1 cellular context compared by ENCODE assay signal in the genomic region with DNA sequence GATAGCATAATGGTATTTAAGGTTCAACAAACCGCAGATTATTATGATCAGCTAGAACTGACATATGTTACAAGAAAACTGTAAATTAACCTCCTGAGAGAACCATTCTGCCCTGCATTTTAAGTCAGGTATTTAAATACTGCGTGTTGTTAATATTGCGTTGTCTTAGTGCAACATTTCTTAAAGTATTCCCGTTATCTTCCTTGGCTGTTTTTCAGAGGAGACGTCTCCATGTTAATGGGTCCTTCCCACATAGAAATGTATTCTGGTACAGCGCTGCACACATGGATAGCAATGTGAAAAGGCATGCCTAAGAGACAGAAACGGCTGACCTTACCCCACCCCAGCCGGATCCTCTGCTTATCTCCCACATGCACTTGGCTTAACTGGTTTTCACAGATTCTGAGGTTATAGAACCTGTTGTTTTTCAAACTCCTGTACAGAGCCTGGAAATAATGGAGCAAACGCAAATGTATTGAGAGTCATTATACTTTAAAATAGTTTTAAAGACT.
TF ChIP-seq lines count a peak whose summit lies in the region.

No MANE protein-coding gene starts in this region.

TF ChIP-seq in K562, 482 proteins besides CTCF, POLR2A, EP300 and RAD21 (continued from another document and continues in another):
- TF ChIP-seq NKRF (IDR thresholded peaks at IDR 0.05; ENCODE audit: borderline replicate concordance) (no peak; the same call in 1 of the 2 replicates), KLF6 (CRISPR knock-in tag; IDR thresholded peaks at IDR 0.05; ENCODE audit: borderline replicate concordance) (no peak), ZNF592 (IDR thresholded peaks at IDR 0.05) (0 out of 2 replicates have a peak, but pooled peaks have one; percentile 51), ARID1B (IDR thresholded peaks at IDR 0.05) (peak; percentile 99), SAFB (IDR thresholded peaks at IDR 0.05; ENCODE audit: borderline replicate concordance, low read depth, low read length) (no peak), ZNF23 (CRISPR knock-in tag; IDR thresholded peaks at IDR 0.05) (no peak), ZNF584 (CRISPR knock-in tag; IDR thresholded peaks at IDR 0.05; ENCODE audit: low read depth) (0 out of 2 replicates have a peak, but pooled peaks have one; percentile 53), DMBX1 (CRISPR knock-in tag; IDR thresholded peaks at IDR 0.05; ENCODE audit: borderline replicate concordance) (peak; percentile 87), CC2D1A (IDR thresholded peaks at IDR 0.05) (peak; percentile 97), ZNF224 (CRISPR knock-in tag; IDR thresholded peaks at IDR 0.05) (no peak), KLF13 (tag; IDR thresholded peaks at IDR 0.05; ENCODE audit: borderline replicate concordance, low read depth) (no peak), POLR2B (IDR thresholded peaks at IDR 0.05; ENCODE audit: low read depth, partially characterized antibody) (no peak), NELFE (IDR thresholded peaks at IDR 0.05; ENCODE audit: insufficient read depth, insufficient read length) (no peak), ZNF589 (CRISPR knock-in tag; IDR thresholded peaks at IDR 0.05; ENCODE audit: low read depth) (peak; percentile 49; the same call in 1 of the 2 replicates), NR1H2 (CRISPR knock-in tag; IDR thresholded peaks at IDR 0.05) (no peak), XRCC3 (IDR thresholded peaks at IDR 0.05) (no peak), STAT5A (IDR thresholded peaks at IDR 0.05; ENCODE audit: borderline replicate concordance, low read length) (peak; percentile 96), ZNF324 (CRISPR knock-in tag; IDR thresholded peaks at IDR 0.05) (no peak), ZC3H4 (CRISPR knock-in tag; IDR thresholded peaks at IDR 0.05; ENCODE audit: borderline replicate concordance) (no peak), ID3 (CRISPR knock-in tag; IDR thresholded peaks at IDR 0.05) (no peak), ID3 (tag; IDR thresholded peaks at IDR 0.05) (peak; percentile 80; the same call in 1 of the 2 replicates), FOXJ2 (tag; IDR thresholded peaks at IDR 0.05) (no peak), STAT5B (CRISPR knock-in tag; IDR thresholded peaks at IDR 0.05) (no peak), NR2C2 (CRISPR knock-in tag; IDR thresholded peaks at IDR 0.05) (no peak), NR2C2 (tag; IDR thresholded peaks at IDR 0.05) (no peak; the same call in 1 of the 2 replicates), TSC22D4 (tag; IDR thresholded peaks at IDR 0.05) (no peak), ZNF75A (CRISPR knock-in tag; IDR thresholded peaks at IDR 0.05) (no peak), DIDO1 (tag; IDR thresholded peaks at IDR 0.05; ENCODE audit: low read depth) (no peak), IRF2 (CRISPR knock-in tag; IDR thresholded peaks at IDR 0.05) (no peak), ZFX (CRISPR knock-in tag; IDR thresholded peaks at IDR 0.05) (no peak; the same call in 1 of the 2 replicates), OTX1 (CRISPR knock-in tag; IDR thresholded peaks at IDR 0.05) (no peak), NBN (IDR thresholded peaks at IDR 0.05; ENCODE audit: low read depth) (peak; percentile 96), CHD4 (IDR thresholded peaks at IDR 0.05; ENCODE audit: insufficient read depth, insufficient replicate concordance, low read depth, low read length, poor library complexity, severe bottlenecking) (no peak), ADNP (tag; IDR thresholded peaks at IDR 0.05) (peak; percentile 85), RHOXF2B (CRISPR knock-in tag; conservative IDR thresholded peaks at IDR 0.05) (no peak)
- TF ChIP-seq, protein P1, sequence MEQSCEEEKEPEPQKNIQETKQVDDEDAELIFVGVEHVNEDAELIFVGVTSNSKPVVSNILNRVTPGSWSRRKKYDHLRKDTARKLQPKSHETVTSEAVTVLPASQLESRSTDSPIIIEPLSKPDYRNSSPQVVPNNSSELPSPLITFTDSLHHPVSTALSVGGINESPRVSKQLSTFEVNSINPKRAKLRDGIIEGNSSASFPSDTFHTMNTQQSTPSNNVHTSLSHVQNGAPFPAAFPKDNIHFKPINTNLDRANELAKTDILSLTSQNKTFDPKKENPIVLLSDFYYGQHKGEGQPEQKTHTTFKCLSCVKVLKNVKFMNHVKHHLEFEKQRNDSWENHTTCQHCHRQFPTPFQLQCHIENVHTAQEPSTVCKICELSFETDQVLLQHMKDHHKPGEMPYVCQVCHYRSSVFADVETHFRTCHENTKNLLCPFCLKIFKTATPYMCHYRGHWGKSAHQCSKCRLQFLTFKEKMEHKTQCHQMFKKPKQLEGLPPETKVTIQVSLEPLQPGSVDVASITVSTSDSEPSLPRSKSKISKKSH (CRISPR knock-in tag; IDR thresholded peaks at IDR 0.05): no peak
- TF ChIP-seq, protein P2, sequence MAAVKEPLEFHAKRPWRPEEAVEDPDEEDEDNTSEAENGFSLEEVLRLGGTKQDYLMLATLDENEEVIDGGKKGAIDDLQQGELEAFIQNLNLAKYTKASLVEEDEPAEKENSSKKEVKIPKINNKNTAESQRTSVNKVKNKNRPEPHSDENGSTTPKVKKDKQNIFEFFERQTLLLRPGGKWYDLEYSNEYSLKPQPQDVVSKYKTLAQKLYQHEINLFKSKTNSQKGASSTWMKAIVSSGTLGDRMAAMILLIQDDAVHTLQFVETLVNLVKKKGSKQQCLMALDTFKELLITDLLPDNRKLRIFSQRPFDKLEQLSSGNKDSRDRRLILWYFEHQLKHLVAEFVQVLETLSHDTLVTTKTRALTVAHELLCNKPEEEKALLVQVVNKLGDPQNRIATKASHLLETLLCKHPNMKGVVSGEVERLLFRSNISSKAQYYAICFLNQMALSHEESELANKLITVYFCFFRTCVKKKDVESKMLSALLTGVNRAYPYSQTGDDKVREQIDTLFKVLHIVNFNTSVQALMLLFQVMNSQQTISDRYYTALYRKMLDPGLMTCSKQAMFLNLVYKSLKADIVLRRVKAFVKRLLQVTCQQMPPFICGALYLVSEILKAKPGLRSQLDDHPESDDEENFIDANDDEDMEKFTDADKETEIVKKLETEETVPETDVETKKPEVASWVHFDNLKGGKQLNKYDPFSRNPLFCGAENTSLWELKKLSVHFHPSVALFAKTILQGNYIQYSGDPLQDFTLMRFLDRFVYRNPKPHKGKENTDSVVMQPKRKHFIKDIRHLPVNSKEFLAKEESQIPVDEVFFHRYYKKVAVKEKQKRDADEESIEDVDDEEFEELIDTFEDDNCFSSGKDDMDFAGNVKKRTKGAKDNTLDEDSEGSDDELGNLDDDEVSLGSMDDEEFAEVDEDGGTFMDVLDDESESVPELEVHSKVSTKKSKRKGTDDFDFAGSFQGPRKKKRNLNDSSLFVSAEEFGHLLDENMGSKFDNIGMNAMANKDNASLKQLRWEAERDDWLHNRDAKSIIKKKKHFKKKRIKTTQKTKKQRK (IDR thresholded peaks at IDR 0.05; ENCODE audit: borderline replicate concordance, low read depth, low read length): no peak
- TF ChIP-seq, protein P3, sequence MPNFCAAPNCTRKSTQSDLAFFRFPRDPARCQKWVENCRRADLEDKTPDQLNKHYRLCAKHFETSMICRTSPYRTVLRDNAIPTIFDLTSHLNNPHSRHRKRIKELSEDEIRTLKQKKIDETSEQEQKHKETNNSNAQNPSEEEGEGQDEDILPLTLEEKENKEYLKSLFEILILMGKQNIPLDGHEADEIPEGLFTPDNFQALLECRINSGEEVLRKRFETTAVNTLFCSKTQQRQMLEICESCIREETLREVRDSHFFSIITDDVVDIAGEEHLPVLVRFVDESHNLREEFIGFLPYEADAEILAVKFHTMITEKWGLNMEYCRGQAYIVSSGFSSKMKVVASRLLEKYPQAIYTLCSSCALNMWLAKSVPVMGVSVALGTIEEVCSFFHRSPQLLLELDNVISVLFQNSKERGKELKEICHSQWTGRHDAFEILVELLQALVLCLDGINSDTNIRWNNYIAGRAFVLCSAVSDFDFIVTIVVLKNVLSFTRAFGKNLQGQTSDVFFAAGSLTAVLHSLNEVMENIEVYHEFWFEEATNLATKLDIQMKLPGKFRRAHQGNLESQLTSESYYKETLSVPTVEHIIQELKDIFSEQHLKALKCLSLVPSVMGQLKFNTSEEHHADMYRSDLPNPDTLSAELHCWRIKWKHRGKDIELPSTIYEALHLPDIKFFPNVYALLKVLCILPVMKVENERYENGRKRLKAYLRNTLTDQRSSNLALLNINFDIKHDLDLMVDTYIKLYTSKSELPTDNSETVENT (CRISPR knock-in tag; IDR thresholded peaks at IDR 0.05): no peak
- TF ChIP-seq, protein P4, sequence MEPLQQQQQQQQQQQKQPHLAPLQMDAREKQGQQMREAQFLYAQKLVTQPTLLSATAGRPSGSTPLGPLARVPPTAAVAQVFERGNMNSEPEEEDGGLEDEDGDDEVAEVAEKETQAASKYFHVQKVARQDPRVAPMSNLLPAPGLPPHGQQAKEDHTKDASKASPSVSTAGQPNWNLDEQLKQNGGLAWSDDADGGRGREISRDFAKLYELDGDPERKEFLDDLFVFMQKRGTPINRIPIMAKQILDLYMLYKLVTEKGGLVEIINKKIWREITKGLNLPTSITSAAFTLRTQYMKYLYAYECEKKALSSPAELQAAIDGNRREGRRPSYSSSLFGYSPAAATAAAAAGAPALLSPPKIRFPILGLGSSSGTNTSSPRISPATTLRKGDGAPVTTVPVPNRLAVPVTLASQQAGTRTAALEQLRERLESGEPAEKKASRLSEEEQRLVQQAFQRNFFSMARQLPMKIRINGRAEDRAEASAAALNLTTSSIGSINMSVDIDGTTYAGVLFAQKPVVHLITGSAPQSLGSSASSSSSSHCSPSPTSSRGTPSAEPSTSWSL (CRISPR knock-in tag; IDR thresholded peaks at IDR 0.05; ENCODE audit: borderline replicate concordance): no peak
- TF ChIP-seq, protein P5, sequence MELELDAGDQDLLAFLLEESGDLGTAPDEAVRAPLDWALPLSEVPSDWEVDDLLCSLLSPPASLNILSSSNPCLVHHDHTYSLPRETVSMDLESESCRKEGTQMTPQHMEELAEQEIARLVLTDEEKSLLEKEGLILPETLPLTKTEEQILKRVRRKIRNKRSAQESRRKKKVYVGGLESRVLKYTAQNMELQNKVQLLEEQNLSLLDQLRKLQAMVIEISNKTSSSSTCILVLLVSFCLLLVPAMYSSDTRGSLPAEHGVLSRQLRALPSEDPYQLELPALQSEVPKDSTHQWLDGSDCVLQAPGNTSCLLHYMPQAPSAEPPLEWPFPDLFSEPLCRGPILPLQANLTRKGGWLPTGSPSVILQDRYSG (tag; conservative IDR thresholded peaks at IDR 0.05; ENCODE audit: low read depth): peak; percentile 71; the same call in 1 of the 2 replicates
- TF ChIP-seq, protein P6, sequence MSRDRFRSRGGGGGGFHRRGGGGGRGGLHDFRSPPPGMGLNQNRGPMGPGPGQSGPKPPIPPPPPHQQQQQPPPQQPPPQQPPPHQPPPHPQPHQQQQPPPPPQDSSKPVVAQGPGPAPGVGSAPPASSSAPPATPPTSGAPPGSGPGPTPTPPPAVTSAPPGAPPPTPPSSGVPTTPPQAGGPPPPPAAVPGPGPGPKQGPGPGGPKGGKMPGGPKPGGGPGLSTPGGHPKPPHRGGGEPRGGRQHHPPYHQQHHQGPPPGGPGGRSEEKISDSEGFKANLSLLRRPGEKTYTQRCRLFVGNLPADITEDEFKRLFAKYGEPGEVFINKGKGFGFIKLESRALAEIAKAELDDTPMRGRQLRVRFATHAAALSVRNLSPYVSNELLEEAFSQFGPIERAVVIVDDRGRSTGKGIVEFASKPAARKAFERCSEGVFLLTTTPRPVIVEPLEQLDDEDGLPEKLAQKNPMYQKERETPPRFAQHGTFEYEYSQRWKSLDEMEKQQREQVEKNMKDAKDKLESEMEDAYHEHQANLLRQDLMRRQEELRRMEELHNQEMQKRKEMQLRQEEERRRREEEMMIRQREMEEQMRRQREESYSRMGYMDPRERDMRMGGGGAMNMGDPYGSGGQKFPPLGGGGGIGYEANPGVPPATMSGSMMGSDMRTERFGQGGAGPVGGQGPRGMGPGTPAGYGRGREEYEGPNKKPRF (IDR thresholded peaks at IDR 0.05; ENCODE audit: low read depth, low read length): no peak
